Comparison of ENCODE assay signal across 9 cellular contexts in the genomic region with DNA sequence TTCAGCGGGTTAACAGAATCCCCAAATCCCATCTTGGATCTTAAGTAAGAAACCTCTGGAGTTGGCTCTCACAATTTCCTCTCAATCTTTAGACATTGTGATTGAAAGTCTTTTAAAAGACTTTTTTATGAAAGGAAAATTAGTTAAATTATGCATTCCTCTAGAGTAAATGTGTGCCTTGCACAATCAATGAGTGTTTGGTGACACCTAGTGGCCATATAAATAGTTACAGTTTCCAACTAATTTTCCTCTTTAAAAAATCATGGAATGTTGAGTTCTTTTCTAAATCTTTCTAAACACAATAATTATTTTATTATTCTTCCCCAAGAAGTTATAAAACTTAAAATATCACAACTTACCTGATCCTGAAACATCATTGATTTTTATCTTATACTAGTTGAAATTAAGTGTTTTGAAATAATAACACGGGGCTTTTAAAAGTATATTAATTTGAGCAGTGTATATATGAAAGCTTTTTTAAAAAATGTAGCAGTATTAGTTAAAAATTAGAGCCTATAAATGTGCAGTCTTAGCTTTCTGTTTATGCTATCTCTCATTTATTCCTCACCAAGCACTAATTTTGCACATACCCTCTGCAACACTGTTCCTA.
DNase-seq lines count a peak whose midpoint lies in the region; ATAC-seq lines count a peak whose summit lies in the region.
"Had no signal": no experiment of that assay in that cellular context is flagged by ENCODE, and none has a peak within 500 bp of the region (broad histone marks: within the 10 kb centered on the region; RNA-seq: fewer than 3 reads in every experiment).

No MANE protein-coding gene starts in this region.

- no peaks in the 10 kb centered on the region for H3K9me3 ChIP-seq in adipocyte (ENCODE audit: control insufficient read depth, low read length)
- H3K9me3 ChIP-seq: BLaER1 had no signal

- H3K27ac Mint-ChIP-seq in T-helper 2 cell treated with Interferon-gamma antibody and Interleukin-4, amounts not matched to agents 5 μg/mL and 100 μg/mL, for 36 hours, result no peak overlapping the region

- H3K9ac ChIP-seq in adipocyte (ENCODE audit: low read length), result no peak overlapping the region
- H3K9ac ChIP-seq: BLaER1 had no signal

- no peaks in the 10 kb centered on the region for H3K4me1 Mint-ChIP-seq in T-helper 2 cell treated with Interferon-gamma antibody and Interleukin-4, amounts not matched to agents 5 μg/mL and 100 μg/mL, for 36 hours (ENCODE audit: low read depth)

- H3K4me1 ChIP-seq in adipocyte (ENCODE audit: control insufficient read depth, insufficient read depth, low read length), result no peaks in the 10 kb centered on the region
- H3K4me1 ChIP-seq: BLaER1 had no signal

- H3K4me3 Mint-ChIP-seq in T-helper 2 cell treated with Interferon-gamma antibody and Interleukin-4, amounts not matched to agents 5 μg/mL and 100 μg/mL, for 36 hours, result no peak overlapping the region

- H3K9me3 Mint-ChIP-seq in T-helper 2 cell treated with Interferon-gamma antibody and Interleukin-4, amounts not matched to agents 5 μg/mL and 100 μg/mL, for 36 hours, result no peaks in the 10 kb centered on the region

- peaks cover 7% of the 10 kb centered on the region for H3K27me3 Mint-ChIP-seq in T-helper 2 cell treated with Interferon-gamma antibody and Interleukin-4, amounts not matched to agents 5 μg/mL and 100 μg/mL, for 36 hours (ENCODE audit: low read depth)

- no peaks in the 10 kb centered on the region for H3K36me3 Mint-ChIP-seq in T-helper 2 cell treated with Interferon-gamma antibody and Interleukin-4, amounts not matched to agents 5 μg/mL and 100 μg/mL, for 36 hours (ENCODE audit: low read depth)

- no peak overlapping the region for H3K4me3 ChIP-seq in adipocyte (ENCODE audit: low read length)
- H3K4me3 ChIP-seq: BLaER1 had no signal

- ATAC-seq in GM19452 (IDR thresholded peaks at IDR 0.05; ENCODE audit: unreplicated experiment), result no peak

- H3K36me3 ChIP-seq in adipocyte (ENCODE audit: control insufficient read depth, insufficient read depth, low read length, severe bottlenecking), result no peaks in the 10 kb centered on the region
- H3K36me3 ChIP-seq: BLaER1 had no signal

- H3K27me3 ChIP-seq in adipocyte (replicated peaks; ENCODE audit: control insufficient read depth, insufficient read depth, low read length), result peaks cover 17% of the 10 kb centered on the region
- H3K27me3 ChIP-seq: BLaER1 had no signal

- DNase-seq in DMS153 treated with DMSO at 0.1 percent for 48 hours (lab: John Stamatoyannopoulos, UW; ENCODE audit: unreplicated experiment) (peak; percentile 37), DMS153 (lab: John Stamatoyannopoulos, UW) (no peak), Kasumi-1 (lab: John Stamatoyannopoulos, UW) (peak; percentile 25 to 51), adipocyte (ENCODE audit: low read depth) (peak; percentile 73), kidney glomerular epithelial cell (lab: John Stamatoyannopoulos, UW) (peak; percentile 31)
- DNase-seq in T-helper 2 cell treated with Interferon-gamma antibody and Interleukin-4, amounts not matched to agents 5 μg/mL and 100 μg/mL, for 36 hours (ENCODE audit: low spot score), result no peak
- DNase-seq in activated naive CD4-positive, alpha-beta T cell treated with anti-CD3 and anti-CD28 coated beads, Interleukin-2, amount 50 U/mL, for 16 hours, result no peak

Comparison
In these comparisons a context has a peak if more than half of its experiments do, and no peak if none do; other contexts are left out.
1. DNase-seq: peak in DMS153 treated with DMSO at 0.1 percent for 48 hours (single experiment), Kasumi-1 (2 of 2), adipocyte (single experiment) and kidney glomerular epithelial cell (single experiment); none in DMS153 (single experiment), T-helper 2 cell treated with Interferon-gamma antibody and Interleukin-4, amounts not matched to agents 5 μg/mL and 100 μg/mL, for 36 hours (single experiment) and activated naive CD4-positive, alpha-beta T cell treated with anti-CD3 and anti-CD28 coated beads, Interleukin-2, amount 50 U/mL, for 16 hours (single experiment).